ENCODE assay signal across 8 cellular contexts in genomic region chrX:67480789-67481188, GRCh38.
"Had no signal": no experiment of that assay in that cellular context is flagged by ENCODE, and none has a peak within 500 bp of the region (broad histone marks: within the 10 kb centered on the region; RNA-seq: fewer than 3 reads in every experiment).

No MANE protein-coding gene starts in this region.

- H3K36me3 Mint-ChIP-seq: IgD-negative memory B cell had no signal

- H3K27ac ChIP-seq: GM23248 had no signal

- H3K27me3 Mint-ChIP-seq: IgD-negative memory B cell had no signal

- H3K4me3 ChIP-seq: GM23248 had no signal

- H3K27ac Mint-ChIP-seq: H9, IgD-negative memory B cell had no signal

- H2AFZ ChIP-seq: GM23248 had no signal

- H3K9ac ChIP-seq: GM23248 had no signal

- DNase-seq: GM23248, GOT3, H9, HCEC 1CT, KG1 had no signal

- FAIRE-seq: H54, HTR-8/SVneo had no signal

- H3K4me1 Mint-ChIP-seq: H9, IgD-negative memory B cell had no signal

- H3K4me3 Mint-ChIP-seq: H9, IgD-negative memory B cell had no signal
